1 cellular context compared by ENCODE assay signal in the genomic region with DNA sequence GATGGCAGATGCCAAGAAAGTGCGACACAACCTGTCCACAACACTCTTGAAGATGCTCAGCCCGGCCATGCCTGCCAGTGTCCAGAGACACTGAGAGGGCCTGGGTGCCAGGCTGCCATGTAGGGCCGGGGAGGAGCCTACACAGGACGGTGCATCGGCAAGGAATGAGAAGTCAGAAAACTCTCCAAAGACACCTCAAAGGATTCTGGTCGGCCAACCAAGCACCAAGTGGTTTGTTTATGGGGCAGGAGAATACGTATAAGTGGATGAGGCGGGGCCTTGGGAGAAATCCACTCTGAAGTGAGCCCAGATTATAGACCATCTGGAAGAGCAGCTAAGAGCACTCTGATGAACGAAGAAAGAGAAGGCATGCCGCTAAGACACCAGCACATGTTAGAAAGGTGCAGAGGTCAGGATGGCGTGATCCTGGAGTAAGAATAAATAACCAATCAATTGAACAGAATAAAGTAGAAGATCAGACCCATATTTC.
TF ChIP-seq lines count a peak whose summit lies in the region.

No MANE protein-coding gene starts in this region.

TF ChIP-seq in IMR-90, 13 proteins besides CTCF, POLR2A, EP300 and RAD21:
- TF ChIP-seq, protein P1, sequence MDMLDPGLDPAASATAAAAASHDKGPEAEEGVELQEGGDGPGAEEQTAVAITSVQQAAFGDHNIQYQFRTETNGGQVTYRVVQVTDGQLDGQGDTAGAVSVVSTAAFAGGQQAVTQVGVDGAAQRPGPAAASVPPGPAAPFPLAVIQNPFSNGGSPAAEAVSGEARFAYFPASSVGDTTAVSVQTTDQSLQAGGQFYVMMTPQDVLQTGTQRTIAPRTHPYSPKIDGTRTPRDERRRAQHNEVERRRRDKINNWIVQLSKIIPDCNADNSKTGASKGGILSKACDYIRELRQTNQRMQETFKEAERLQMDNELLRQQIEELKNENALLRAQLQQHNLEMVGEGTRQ (IDR thresholded peaks at IDR 0.05; ENCODE audit: low read depth, low read length): no peak
- TF ChIP-seq BHLHE40 (IDR thresholded peaks at IDR 0.05; ENCODE audit: low read depth, low read length) (no peak), NFE2L2 (IDR thresholded peaks at IDR 0.05; ENCODE audit: low read depth, low read length) (no peak), MXI1 (IDR thresholded peaks at IDR 0.05; ENCODE audit: borderline replicate concordance, low read depth, low read length) (no peak), CEBPB (IDR thresholded peaks at IDR 0.05; ENCODE audit: low read depth, low read length) (no peak), FOS (IDR thresholded peaks at IDR 0.05; ENCODE audit: low read depth, low read length) (no peak), MAZ (IDR thresholded peaks at IDR 0.05; ENCODE audit: borderline replicate concordance, low read depth, low read length) (no peak), SMC3 (IDR thresholded peaks at IDR 0.05; ENCODE audit: low read depth, low read length) (no peak), RCOR1 (IDR thresholded peaks at IDR 0.05; ENCODE audit: insufficient replicate concordance, low read length) (no peak), RFX5 (IDR thresholded peaks at IDR 0.05; ENCODE audit: low read depth, low read length) (no peak), CHD1 (IDR thresholded peaks at IDR 0.05; ENCODE audit: low read depth, low read length) (no peak), MAFK (IDR thresholded peaks at IDR 0.05; ENCODE audit: low read depth, low read length) (no peak)
- TF ChIP-seq, protein P2, sequence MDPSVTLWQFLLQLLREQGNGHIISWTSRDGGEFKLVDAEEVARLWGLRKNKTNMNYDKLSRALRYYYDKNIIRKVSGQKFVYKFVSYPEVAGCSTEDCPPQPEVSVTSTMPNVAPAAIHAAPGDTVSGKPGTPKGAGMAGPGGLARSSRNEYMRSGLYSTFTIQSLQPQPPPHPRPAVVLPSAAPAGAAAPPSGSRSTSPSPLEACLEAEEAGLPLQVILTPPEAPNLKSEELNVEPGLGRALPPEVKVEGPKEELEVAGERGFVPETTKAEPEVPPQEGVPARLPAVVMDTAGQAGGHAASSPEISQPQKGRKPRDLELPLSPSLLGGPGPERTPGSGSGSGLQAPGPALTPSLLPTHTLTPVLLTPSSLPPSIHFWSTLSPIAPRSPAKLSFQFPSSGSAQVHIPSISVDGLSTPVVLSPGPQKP (IDR thresholded peaks at IDR 0.05; ENCODE audit: borderline replicate concordance, low read depth, low read length): no peak
